24 cellular contexts compared by ENCODE assay signal in genomic region chr10:21990449-21990848, GRCh38.
"Had no signal": no experiment of that assay in that cellular context is flagged by ENCODE, and none has a peak within 500 bp of the region (broad histone marks: within the 10 kb centered on the region; RNA-seq: fewer than 3 reads in every experiment).

No MANE protein-coding gene starts in this region.

- H2AFZ ChIP-seq: PC-9 had no signal

- ATAC-seq: activated CD8-positive, alpha-beta memory T cell treated with anti-CD3 and anti-CD28 coated beads, Interleukin-2, amount 10 ng/mL, durations not matched to agents 7 days and 5 days; body of pancreas had no signal

- H3K27ac ChIP-seq: ascending aorta, body of pancreas, PC-9 had no signal

- FAIRE-seq: bronchial epithelial cell, TTC549 had no signal

- H3K4me3 ChIP-seq: ascending aorta, body of pancreas, PC-9 had no signal

- H3K9me3 ChIP-seq: body of pancreas had no signal

- DNase-seq: activated B cell treated with CpG ODN at 0.5 μM for 24 hours; activated CD4-positive, alpha-beta T cell treated with anti-CD3 and anti-CD28 coated beads for 1 hour; activated CD4-positive, alpha-beta T cell treated with anti-CD3 and anti-CD28 coated beads, Interleukin-2, amount 10 ng/mL, durations not matched to agents 24 days and 14 days; activated CD4-positive, alpha-beta T cell treated with anti-CD3 and anti-CD28 coated beads, Interleukin-2, amount 50 U/mL, for 48 hours; activated CD8-positive, alpha-beta memory T cell treated with anti-CD3 and anti-CD28 coated beads, Interleukin-2, amount 10 ng/mL, durations not matched to agents 7 days and 5 days; activated effector memory CD4-positive, alpha-beta T cell treated with Interleukin-2 at 50 U/mL for 16 hours; activated naive CD4-positive, alpha-beta T cell; activated T-cell treated with anti-CD3 and anti-CD28 coated beads, Interleukin-2, amount 50 U/mL, for 24 hours; body of pancreas; central memory CD4-positive, alpha-beta T cell; KG1; MV-4-11; NCI-H1092 treated with DMSO at 0.1 percent for 48 hours; NCI-H1436; NCI-H1694 treated with DMSO at 0.1 percent for 48 hours; NCI-H2029 treated with DMSO at 0.1 percent for 48 hours; NCI-H345; NCI-H510A; NCI-H526 treated with DMSO at 0.1 percent for 48 hours; PC-9; T-helper 9 cell had no signal

- H3K36me3 ChIP-seq: ascending aorta had no signal

- H3K4me2 ChIP-seq: PC-9 had no signal

- H3K27me3 ChIP-seq: ascending aorta, body of pancreas had no signal
